8 cellular contexts compared by ENCODE assay signal in the genomic region with DNA sequence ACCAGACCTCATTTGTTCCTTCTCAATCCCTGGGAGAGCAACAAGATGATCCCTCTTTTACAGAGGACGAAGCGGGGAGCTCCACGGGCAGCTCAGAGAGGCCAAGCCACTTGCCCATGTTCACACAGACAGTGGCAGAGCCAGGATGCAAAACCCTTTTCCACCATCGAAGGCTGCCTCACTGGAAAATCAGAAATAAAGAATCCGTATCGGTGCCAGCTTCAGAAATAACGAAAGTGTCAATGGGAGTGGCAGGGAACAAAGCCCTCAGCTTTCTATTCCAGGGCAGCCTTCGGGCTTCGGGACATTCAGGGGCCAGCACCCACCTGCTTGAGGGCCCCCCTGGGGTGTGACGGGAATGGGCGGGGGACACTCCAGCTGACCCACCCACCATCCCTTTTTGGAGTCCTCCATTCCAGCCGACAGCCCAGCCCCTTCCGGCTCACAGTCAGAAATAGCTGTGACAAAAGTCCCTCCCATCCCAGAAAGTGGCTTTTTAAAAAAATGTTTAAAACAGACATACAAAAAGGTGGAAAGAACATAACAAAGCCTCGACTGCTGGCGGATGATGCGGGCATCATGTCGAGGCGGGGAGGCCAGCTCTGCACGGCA. TPM values are rescaled to one million over a fixed set of nuclear protein-coding genes. Genes with fewer than 3 reads are reported as not detected.
A peak's percentile ranks its signal among the peaks of the same experiment; 100 is the strongest.
DNase-seq lines count a peak whose midpoint lies in the region; ATAC-seq and TF ChIP-seq lines count a peak whose summit lies in the region.

No MANE protein-coding gene starts in this region.

- no peaks in the 10 kb centered on the region for H3K36me3 ChIP-seq in sigmoid colon

- H3K9me3 Mint-ChIP-seq in activated B cell treated with CpG ODN at 0.5 μM for 24 hours = no peaks in the 10 kb centered on the region

- H3K4me3 ChIP-seq in foreskin fibroblast (ENCODE audit: low read depth in 1 of 2, low read length in 2 of 2) (peak overlapping the region; percentile 29 to 41), sigmoid colon (peak overlapping the region; percentile 11 to 38 (median 33))

- H3K27me3 ChIP-seq in sigmoid colon = no peaks in the 10 kb centered on the region

- TF ChIP-seq EP300 in sigmoid colon (IDR thresholded peaks at IDR 0.05) = no peak

- peak overlapping the region; percentile 98 for H3K27ac Mint-ChIP-seq in activated B cell treated with CpG ODN at 0.5 μM for 24 hours

- 41 to 70% methylated on average over 19 of the region's 19 CpGs for WGBS in sigmoid colon, 2 donors

- H3K4me1 Mint-ChIP-seq in activated B cell treated with CpG ODN at 0.5 μM for 24 hours = peaks cover 95% of the 10 kb centered on the region

- peaks cover 0 to 98% (median 91%) of the 10 kb centered on the region in 4 donors for H3K4me1 ChIP-seq in sigmoid colon

- peak; percentile 68 for DNase-seq in GM10248 (ENCODE audit: extremely low spot score)
- peak; percentile 38 for DNase-seq in activated B cell treated with CpG ODN at 0.5 μM for 24 hours
- DNase-seq in foreskin fibroblast = peak in 1 of 2 donors; percentile 47
- peak; percentile 82 for DNase-seq in sigmoid colon
- DNase-seq in NCI-H2227 (lab: John Stamatoyannopoulos, UW; ENCODE audit: unreplicated experiment) = no peak
- no peak for DNase-seq in NCI-H226

- H3K36me3 Mint-ChIP-seq in activated B cell treated with CpG ODN at 0.5 μM for 24 hours (ENCODE audit: low read depth) = no peaks in the 10 kb centered on the region

- peak overlapping the region; percentile 92 to 95 (median 94) for H3K27ac ChIP-seq in sigmoid colon

- H3K4me3 Mint-ChIP-seq in activated B cell treated with CpG ODN at 0.5 μM for 24 hours = peak overlapping the region; percentile 82

- CTCF ChIA-PET in GM10248 (lab: Yijun Ruan, JAX) (interaction anchor here (0.7 to 4.8 kb wide), 12 partner anchors 10 to 66 kb away, joined by 3 to 34 read pairs (median 5); partner anchors contain the start of gene ALDH4A1), activated B cell treated with CpG ODN at 0.5 μM for 24 hours (lab: Charles Lee) (interaction anchor here (0.6 to 12.1 kb wide), 9 partner anchors 12 to 66 kb away, joined by 3 to 190 read pairs (median 5); no protein-coding TSS in a partner anchor)

- TF ChIP-seq CTCF in GM10248 (IDR thresholded peaks at IDR 0.05; ENCODE audit: control extremely low read depth, extremely low read depth, low read depth, missing control alignments) = no peak
- TF ChIP-seq CTCF in activated B cell treated with CpG ODN at 0.5 μM for 24 hours (IDR thresholded peaks at IDR 0.05) = no peak
- TF ChIP-seq CTCF in foreskin fibroblast (IDR thresholded peaks at IDR 0.05; ENCODE audit: low read depth, low read length) = no peak
- TF ChIP-seq CTCF in sigmoid colon (IDR thresholded peaks at IDR 0.05) = no peak

- intact Hi-C loops in activated B cell treated with CpG ODN at 0.5 μM for 24 hours (cut with micrococcal nuclease) = loop anchor here (1.0 kb wide), 3 partner anchors 24 to 48 kb away; partner anchors contain the start of gene ALDH4A1
- intact Hi-C loops in sigmoid colon (cut with DNase I) = loop anchor here (5.0 kb wide), 1 partner anchor 38 kb away; no protein-coding TSS in a partner anchor

- H3K27me3 Mint-ChIP-seq in activated B cell treated with CpG ODN at 0.5 μM for 24 hours = no peaks in the 10 kb centered on the region

- peak in 1 of 2 donors; percentile 30 for TF ChIP-seq POLR2A in sigmoid colon (IDR thresholded peaks at IDR 0.05)

- ATAC-seq in activated B cell treated with CpG ODN at 0.5 μM for 24 hours (ENCODE audit: low read depth) = no peak
- no peak for ATAC-seq in GM18867 (IDR thresholded peaks at IDR 0.05; ENCODE audit: unreplicated experiment)
- ATAC-seq in GM21717 (IDR thresholded peaks at IDR 0.05; ENCODE audit: unreplicated experiment) = no peak

- POLR2A ChIA-PET in GM10248 (lab: Yijun Ruan, JAX) = interaction anchor here (1.1 to 2.0 kb wide), 3 partner anchors 10 to 23 kb away, joined by 3 to 13 read pairs (median 5); no protein-coding TSS in a partner anchor
- POLR2A ChIA-PET in activated B cell treated with CpG ODN at 0.5 μM for 24 hours (lab: Charles Lee) = interaction anchor here (0.5 to 5.1 kb wide), 8 partner anchors 8 to 43 kb away, joined by 3 to 89 read pairs (median 4); no protein-coding TSS in a partner anchor

- H3K9me3 ChIP-seq in sigmoid colon = no peaks in the 10 kb centered on the region

RNA-seq across cellular contexts. Expression of gene IFFO2, which starts 6.0 kb away (rescaled TPM):
- total RNA-seq in activated B cell treated with CpG ODN at 0.5 μM for 24 hours (13.0 and 13.6 TPM in 2 replicates), sigmoid colon (10 to 100 TPM in 2 of 4 donors, 1 to 10 TPM in 2; 7.5 to 35.0 (median 13.8) TPM)
- polyA plus RNA-seq in sigmoid colon = 1 to 10 TPM; 1.2 to 8.6 (median 7.2) TPM

RNA-seq across cellular contexts. Expression of gene ALDH4A1, which starts 48.2 kb away (rescaled TPM):
- 6.5 and 7.1 TPM in 2 replicates for total RNA-seq in activated B cell treated with CpG ODN at 0.5 μM for 24 hours
- total RNA-seq in sigmoid colon = 10 to 100 TPM in 1 of 4 donors, 1 to 10 TPM in 3; 6.7 to 12.8 (median 8.4) TPM
- polyA plus RNA-seq in sigmoid colon = 10 to 100 TPM in 1 of 3 donors, 1 to 10 TPM in 2; 2.4 to 11.0 (median 3.7) TPM

Comparison
In these comparisons a context has a peak if more than half of its experiments do, and no peak if none do; other contexts are left out.
1. DNase-seq: peak in GM10248 (single experiment), activated B cell treated with CpG ODN at 0.5 μM for 24 hours (single experiment) and sigmoid colon (single experiment); none in NCI-H2227 (single experiment) and NCI-H226 (single experiment).